Comparison of ENCODE assay signal across 17 cellular contexts in genomic region chr5:162174358-162174757, GRCh38.
"Had no signal": no experiment of that assay in that cellular context is flagged by ENCODE, and none has a peak within 500 bp of the region (broad histone marks: within the 10 kb centered on the region; RNA-seq: fewer than 3 reads in every experiment).

No MANE protein-coding gene starts in this region.

- H2AFZ ChIP-seq: neural progenitor cell had no signal

- H3K36me3 Mint-ChIP-seq: naive B cell, neural progenitor cell had no signal

- H3K4me3 ChIP-seq: gastrocnemius medialis, heart left ventricle, neural progenitor cell, psoas muscle, suprapubic skin had no signal

- H3K27ac Mint-ChIP-seq: naive B cell; neural progenitor cell; stimulated activated naive CD8-positive, alpha-beta T cell treated with anti-CD3 and anti-CD28 coated beads, Interleukin-15, Interleukin-2, amounts not matched to agents 100 ng/mL and 50 ng/mL, for 24 hours had no signal

- H3K9me3 ChIP-seq: gastrocnemius medialis, psoas muscle, suprapubic skin had no signal

- H3K4me2 ChIP-seq: neural progenitor cell had no signal

- H3K27me3 ChIP-seq: gastrocnemius medialis, heart left ventricle, neural progenitor cell, suprapubic skin had no signal

- H3K36me3 ChIP-seq: gastrocnemius medialis, heart left ventricle, neural progenitor cell, suprapubic skin had no signal

- DNase-seq: activated CD4-positive, alpha-beta T cell treated with anti-CD3 and anti-CD28 coated beads for 1 hour; activated CD4-positive, alpha-beta T cell treated with anti-CD3 and anti-CD28 coated beads, Interleukin-2, amount 50 U/mL, for 4 hours; activated naive CD4-positive, alpha-beta T cell; activated T-cell treated with anti-CD3 and anti-CD28 coated beads for 4 hours; aorta; gastrocnemius medialis; heart left ventricle; islet precursor cell; naive B cell; psoas muscle; T-helper 2 cell; trophoblast cell had no signal

- H3K4me1 Mint-ChIP-seq: naive B cell, neural progenitor cell had no signal

- H3K9me3 Mint-ChIP-seq: neural progenitor cell had no signal

- H3K9ac ChIP-seq: neural progenitor cell had no signal

- H3K27ac ChIP-seq: gastrocnemius medialis, heart left ventricle, neural progenitor cell, psoas muscle, suprapubic skin had no signal

- H3K4me3 Mint-ChIP-seq: naive B cell; neural progenitor cell; stimulated activated naive CD8-positive, alpha-beta T cell treated with anti-CD3 and anti-CD28 coated beads, Interleukin-15, Interleukin-2, amounts not matched to agents 100 ng/mL and 50 ng/mL, for 24 hours had no signal

- H3K27me3 Mint-ChIP-seq: naive B cell; stimulated activated naive CD8-positive, alpha-beta T cell treated with anti-CD3 and anti-CD28 coated beads, Interleukin-15, Interleukin-2, amounts not matched to agents 100 ng/mL and 50 ng/mL, for 24 hours had no signal

- ATAC-seq: gastrocnemius medialis, heart left ventricle, left lobe of liver, psoas muscle, sciatic nerve had no signal

- H3K4me1 ChIP-seq: gastrocnemius medialis, heart left ventricle, neural progenitor cell, psoas muscle, suprapubic skin had no signal
